1 cellular context compared by ENCODE assay signal in genomic region chr1:181091322-181092040, GRCh38.
TF ChIP-seq lines count a peak whose summit lies in the region.

No MANE protein-coding gene starts in this region.

TF ChIP-seq in HEK293, 187 proteins besides CTCF, POLR2A, EP300 and RAD21 (continued from another document):
- TF ChIP-seq ZNF18 (tag by site-specific recombination; IDR thresholded peaks at IDR 0.05) = no peak
- no peak for TF ChIP-seq ZNF639 (tag by site-specific recombination; IDR thresholded peaks at IDR 0.05)
- no peak for TF ChIP-seq SALL2 (tag by site-specific recombination; IDR thresholded peaks at IDR 0.05; ENCODE audit: borderline replicate concordance)
- no peak for TF ChIP-seq ZNF202 (tag by site-specific recombination; IDR thresholded peaks at IDR 0.05; ENCODE audit: borderline replicate concordance)
- no peak for TF ChIP-seq ZNF548 (tag by site-specific recombination; IDR thresholded peaks at IDR 0.05)
- TF ChIP-seq SP7 (tag by site-specific recombination; IDR thresholded peaks at IDR 0.05) = no peak
